Comparison of ENCODE assay signal across 1 cellular context in the genomic region with DNA sequence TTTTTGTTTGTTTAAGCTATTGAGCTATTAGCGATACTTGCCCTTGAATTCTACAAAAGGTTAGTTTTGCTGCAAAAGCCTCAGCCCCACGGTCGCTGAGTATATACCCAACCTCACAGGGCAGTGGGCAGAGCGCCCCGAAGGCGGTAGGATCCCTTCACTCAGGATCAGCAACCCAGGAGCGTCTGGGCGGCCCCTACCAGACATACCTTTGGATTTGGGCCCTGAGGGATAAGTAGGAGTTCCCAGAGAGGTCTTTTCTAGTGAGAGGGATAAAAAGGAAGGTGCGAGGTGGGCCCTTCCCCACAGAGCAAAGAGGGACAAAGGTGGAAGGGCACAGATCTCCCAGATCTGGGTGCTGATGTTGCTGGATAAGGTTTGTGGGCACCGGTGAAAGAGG.
TF ChIP-seq lines count a peak whose summit lies in the region.

No MANE protein-coding gene starts in this region.

TF ChIP-seq in H1, 55 proteins besides CTCF, POLR2A, EP300 and RAD21:
- TF ChIP-seq TAF1 (IDR thresholded peaks at IDR 0.05; ENCODE audit: low read depth, low read length): 0 out of 2 replicates have a peak, but pooled peaks have one; percentile 16
- no peak for TF ChIP-seq TCF12 (IDR thresholded peaks at IDR 0.05; ENCODE audit: low read depth, low read length)
